18 cellular contexts compared by ENCODE assay signal in the genomic region with DNA sequence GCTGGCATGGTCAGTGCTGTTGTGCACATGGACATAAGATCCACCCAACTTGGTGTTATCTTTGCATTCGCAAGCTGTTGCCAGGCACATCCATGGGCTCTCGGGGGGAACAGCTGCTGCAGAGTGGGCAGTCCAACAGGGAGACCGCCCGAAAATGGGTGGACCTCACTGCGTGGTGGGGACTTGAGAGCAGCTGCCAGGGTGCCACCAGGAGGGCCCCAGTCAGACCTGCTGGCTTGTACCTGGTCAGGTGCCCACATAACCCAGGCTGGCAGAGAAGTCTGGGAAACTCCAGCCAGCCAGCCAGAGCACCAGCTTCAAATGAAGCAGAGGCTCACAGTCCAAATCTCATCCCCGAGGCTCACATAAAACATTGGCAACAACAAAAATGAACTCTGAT.
DNase-seq lines count a peak whose midpoint lies in the region; ATAC-seq and TF ChIP-seq lines count a peak whose summit lies in the region.
"Had no signal": no experiment of that assay in that cellular context is flagged by ENCODE, and none has a peak within 500 bp of the region (broad histone marks: within the 10 kb centered on the region; RNA-seq: fewer than 3 reads in every experiment).

No MANE protein-coding gene starts in this region.

- WGBS in heart right ventricle, 2 donors = 92% methylated on average over 6 of the region's 6 CpGs
- WGBS in esophagus squamous epithelium, 2 donors = 40 to 67% methylated on average over 1 of the region's 6 CpGs

- no peaks in the 10 kb centered on the region for H3K27me3 ChIP-seq in heart right ventricle
- H3K27me3 ChIP-seq in esophagus squamous epithelium = no peaks in the 10 kb centered on the region
- H3K27me3 ChIP-seq: BLaER1 treated with 17β-estradiol and CSF1 and Interleukin-3, amounts not matched to agents 10 nM and 100 nM had no signal

- H3K27ac Mint-ChIP-seq in chondrocyte (ENCODE audit: unreplicated experiment) = no peak overlapping the region
- H3K27ac Mint-ChIP-seq in stimulated activated effector memory CD8-positive, alpha-beta T cell treated with anti-CD3 and anti-CD28 coated beads, Interleukin-12 subunit alpha, Interleukin-12 subunit beta, amount 100 ng/mL, for 72 hours = peak overlapping the region; percentile 71
- H3K27ac Mint-ChIP-seq: B cell; CD8-positive, alpha-beta T cell had no signal

- H3K4me1 Mint-ChIP-seq in chondrocyte (ENCODE audit: low read depth) = peaks cover 7% of the 10 kb centered on the region
- no peaks in the 10 kb centered on the region for H3K4me1 Mint-ChIP-seq in stimulated activated effector memory CD8-positive, alpha-beta T cell treated with anti-CD3 and anti-CD28 coated beads, Interleukin-12 subunit alpha, Interleukin-12 subunit beta, amount 100 ng/mL, for 72 hours
- H3K4me1 Mint-ChIP-seq: B cell, H9 had no signal

- ATAC-seq in Right ventricle myocardium superior (ENCODE audit: poor library complexity) (no peak), heart right ventricle (no peak), left lobe of liver (peak; percentile 14)
- ATAC-seq in stimulated activated effector memory CD8-positive, alpha-beta T cell treated with anti-CD3 and anti-CD28 coated beads, Interleukin-12 subunit alpha, Interleukin-12 subunit beta, amount 100 ng/mL, for 72 hours = no peak
- ATAC-seq: CD8-positive, alpha-beta T cell had no signal

- in situ Hi-C loops in G401 (cut with HindIII; ENCODE audit: low sequenced_read_pairs) = loop anchor here (25.0 kb wide), 1 partner anchor 112 kb away; no protein-coding TSS in a partner anchor

- H3K4me3 ChIP-seq in heart right ventricle (no peak overlapping the region), esophagus squamous epithelium (no peak overlapping the region)
- H3K4me3 ChIP-seq: BLaER1 treated with 17β-estradiol and CSF1 and Interleukin-3, amounts not matched to agents 10 nM and 100 nM had no signal

- TF ChIP-seq POLR2A in esophagus squamous epithelium (IDR thresholded peaks at IDR 0.05) = no peak

- peaks cover 24% of the 10 kb centered on the region for H3K36me3 Mint-ChIP-seq in chondrocyte (ENCODE audit: low read depth)
- peaks cover 61% of the 10 kb centered on the region for H3K36me3 Mint-ChIP-seq in stimulated activated effector memory CD8-positive, alpha-beta T cell treated with anti-CD3 and anti-CD28 coated beads, Interleukin-12 subunit alpha, Interleukin-12 subunit beta, amount 100 ng/mL, for 72 hours

- DNase-seq in Right ventricle myocardium superior (peak; percentile 6), heart right ventricle (no peak), chondrocyte (ENCODE audit: low spot score) (peak; percentile 79), left lobe of liver (ENCODE audit: low spot score) (no peak), COLO668 (lab: John Stamatoyannopoulos, UW; ENCODE audit: unreplicated experiment) (no peak), esophagus squamous epithelium (lab: John Stamatoyannopoulos, UW) (no peak), G401 (ENCODE audit: low spot score) (no peak)
- no peak for DNase-seq in stimulated activated effector memory CD8-positive, alpha-beta T cell treated with anti-CD3 and anti-CD28 coated beads, Interleukin-12 subunit alpha, Interleukin-12 subunit beta, amount 100 ng/mL, for 72 hours (ENCODE audit: low spot score in 2 of 2)
- DNase-seq: 8988T; CD8-positive, alpha-beta T cell; COR-L47; DMS 273 treated with DMSO at 0.1 percent for 48 hours; DMS53; DND-41; EL; H9 had no signal

- H3K27ac ChIP-seq in heart right ventricle = no peak overlapping the region
- no peak overlapping the region for H3K27ac ChIP-seq in esophagus squamous epithelium
- H3K27ac ChIP-seq: BLaER1 treated with 17β-estradiol and CSF1 and Interleukin-3, amounts not matched to agents 10 nM and 100 nM had no signal

- H3K4me1 ChIP-seq in heart right ventricle = peaks cover 4 to 11% (median 9%) of the 10 kb centered on the region in 9 donors
- H3K4me1 ChIP-seq in esophagus squamous epithelium = peaks cover 0 to 14% (median 11%) of the 10 kb centered on the region in 3 donors

- H3K36me3 ChIP-seq in heart right ventricle (peaks cover 0 to 79% (median 3%) of the 10 kb centered on the region in 9 donors), esophagus squamous epithelium (peaks cover 4 to 82% (median 9%) of the 10 kb centered on the region in 3 donors)

- intact Hi-C loops in Right ventricle myocardium superior (cut with DNase I) (no loop called here), heart right ventricle (cut with DNase I) (loop anchor here in 2 of 10 donors (10.0 kb wide), 2 partner anchors 84 to 234 kb away; no protein-coding TSS in a partner anchor), esophagus squamous epithelium (cut with DNase I) (loop anchor here (10.0 kb wide), 1 partner anchor 84 kb away; no protein-coding TSS in a partner anchor)

- no peaks in the 10 kb centered on the region for H3K27me3 Mint-ChIP-seq in chondrocyte (ENCODE audit: low read depth)
- H3K27me3 Mint-ChIP-seq: B cell had no signal

- no peaks in the 10 kb centered on the region for H3K9me3 Mint-ChIP-seq in chondrocyte (ENCODE audit: low read depth)
- H3K9me3 Mint-ChIP-seq in stimulated activated effector memory CD8-positive, alpha-beta T cell treated with anti-CD3 and anti-CD28 coated beads, Interleukin-12 subunit alpha, Interleukin-12 subunit beta, amount 100 ng/mL, for 72 hours = no peaks in the 10 kb centered on the region
- H3K9me3 Mint-ChIP-seq: CD8-positive, alpha-beta T cell; H9 had no signal

- H3K9me3 ChIP-seq in heart right ventricle = no peaks in the 10 kb centered on the region
- no peaks in the 10 kb centered on the region for H3K9me3 ChIP-seq in esophagus squamous epithelium
- H3K9me3 ChIP-seq: BLaER1 treated with 17β-estradiol and CSF1 and Interleukin-3, amounts not matched to agents 10 nM and 100 nM had no signal

- TF ChIP-seq CTCF in heart right ventricle (IDR thresholded peaks at IDR 0.05) (no peak), chondrocyte (IDR thresholded peaks at IDR 0.05) (no peak), esophagus squamous epithelium (IDR thresholded peaks at IDR 0.05) (no peak)

- H3K4me3 Mint-ChIP-seq in chondrocyte (ENCODE audit: unreplicated experiment) = no peak overlapping the region
- H3K4me3 Mint-ChIP-seq in stimulated activated effector memory CD8-positive, alpha-beta T cell treated with anti-CD3 and anti-CD28 coated beads, Interleukin-12 subunit alpha, Interleukin-12 subunit beta, amount 100 ng/mL, for 72 hours = no peak overlapping the region
- H3K4me3 Mint-ChIP-seq: B cell; CD8-positive, alpha-beta T cell; H9 had no signal

Comparison
In these comparisons a context has a peak if more than half of its experiments do, and no peak if none do; other contexts are left out.
1. DNase-seq: peak in Right ventricle myocardium superior (single experiment) and chondrocyte (single experiment); none in heart right ventricle (0 of 2), left lobe of liver (single experiment), stimulated activated effector memory CD8-positive, alpha-beta T cell treated with anti-CD3 and anti-CD28 coated beads, Interleukin-12 subunit alpha, Interleukin-12 subunit beta, amount 100 ng/mL, for 72 hours (0 of 2), COLO668 (single experiment), esophagus squamous epithelium (single experiment) and G401 (single experiment).